In genomic region chr15:69963375-69963774, GRCh38 we compare ENCODE assay signal across 32 cellular contexts.
"Had no signal": no experiment of that assay in that cellular context is flagged by ENCODE, and none has a peak within 500 bp of the region (broad histone marks: within the 10 kb centered on the region; RNA-seq: fewer than 3 reads in every experiment).

No MANE protein-coding gene starts in this region.

- H3K4me1 ChIP-seq: adrenal gland, ascending aorta, body of pancreas, breast epithelium had no signal

- H3K36me3 ChIP-seq: adrenal gland, ascending aorta, brain microvascular endothelial cell, breast epithelium, cardiac muscle cell had no signal

- H3K9me3 ChIP-seq: adrenal gland, ascending aorta, body of pancreas, breast epithelium had no signal

- H3K27ac ChIP-seq: adrenal gland, ascending aorta, body of pancreas, brain microvascular endothelial cell, breast epithelium, cardiac muscle cell had no signal

- H3K4me3 ChIP-seq: adrenal gland, ascending aorta, body of pancreas, breast epithelium, cardiac muscle cell had no signal

- H3K27me3 ChIP-seq: adrenal gland, ascending aorta, body of pancreas, breast epithelium, cardiac muscle cell had no signal

- ATAC-seq: activated naive CD4-positive, alpha-beta T cell treated with anti-CD3 and anti-CD28 coated beads, Interleukin-2, amount 50 U/mL, for 72 hours; activated naive CD8-positive, alpha-beta T cell treated with anti-CD3 and anti-CD28 coated beads, Interleukin-2, amount 50 U/mL, for 24 hours; activated T-cell treated with anti-CD3 and anti-CD28 coated beads, Interleukin-2, amount 50 U/mL, for 4 hours; activated T-cell treated with anti-CD3 and anti-CD28 coated beads, Interleukin-2, amount 50 U/mL, for 72 hours; activated T-helper 17 cell treated with anti-CD3 and anti-CD28 coated beads, Interleukin-2, amount 50 U/mL, for 72 hours; body of pancreas had no signal

- DNase-seq: activated effector memory CD4-positive, alpha-beta T cell treated with anti-CD3 and anti-CD28 coated beads, Interleukin-2, amount 50 U/mL, for 16 hours; activated effector memory CD4-positive, alpha-beta T cell treated with Interleukin-2 at 50 U/mL for 16 hours; activated gamma-delta T cell; activated gamma-delta T cell treated with Interleukin-2 at 50 U/mL for 16 hours; activated naive CD4-positive, alpha-beta T cell; activated naive CD4-positive, alpha-beta T cell treated with anti-CD3 and anti-CD28 coated beads for 36 hours; activated naive CD4-positive, alpha-beta T cell treated with anti-CD3 and anti-CD28 coated beads, Interleukin-2, amount 10 ng/mL, durations not matched to agents 7 days and 5 days; activated naive CD4-positive, alpha-beta T cell treated with anti-CD3 and anti-CD28 coated beads, Interleukin-2, amount 50 U/mL, for 16 hours; activated naive CD4-positive, alpha-beta T cell treated with Interleukin-2 at 50 U/mL for 16 hours; activated naive CD8-positive, alpha-beta T cell treated with anti-CD3 and anti-CD28 coated beads for 36 hours; activated naive CD8-positive, alpha-beta T cell treated with anti-CD3 and anti-CD28 coated beads, Interleukin-2, amount 10 ng/mL, durations not matched to agents 7 days and 5 days; activated naive CD8-positive, alpha-beta T cell treated with anti-CD3 and anti-CD28 coated beads, Interleukin-2, amount 50 U/mL, for 24 hours; activated T-cell treated with anti-CD3 and anti-CD28 coated beads, Interleukin-2, amount 50 U/mL, for 1 hour; activated T-cell treated with anti-CD3 and anti-CD28 coated beads, Interleukin-2, amount 50 U/mL, for 24 hours; activated T-cell treated with anti-CD3 and anti-CD28 coated beads, Interleukin-2, amount 50 U/mL, for 4 hours; activated T-cell treated with anti-CD3 and anti-CD28 coated beads, Interleukin-2, amount 50 U/mL, for 48 hours; activated T-cell treated with anti-CD3 and anti-CD28 coated beads, Interleukin-2, amount 50 U/mL, for 72 hours; adrenal gland; amniotic stem cell; amygdala; anterior cingulate cortex; aorta; body of pancreas; brain microvascular endothelial cell; caudate nucleus; central memory CD4-positive, alpha-beta T cell; cerebellar nuclear complex had no signal
